In the genomic region with DNA sequence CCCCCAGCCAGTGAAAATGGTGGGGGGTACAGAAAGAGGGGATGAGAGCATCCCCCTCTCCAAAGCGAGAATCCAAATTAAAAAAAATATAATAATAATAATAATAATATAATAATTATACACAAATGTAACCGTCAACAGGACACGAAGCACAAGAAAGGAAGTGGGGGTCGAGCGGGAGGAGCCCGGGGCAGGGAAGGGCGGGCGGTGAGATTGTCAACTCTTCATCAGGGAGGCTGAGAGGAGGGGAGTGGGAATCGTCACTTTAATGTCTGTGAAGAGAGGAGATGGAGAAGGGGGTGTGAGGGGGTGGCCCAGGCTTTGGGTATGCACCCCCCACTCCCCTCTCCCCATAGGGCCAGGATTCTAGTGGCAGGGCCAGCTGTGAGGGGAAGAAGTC, we compare ENCODE assay signal across 13 cellular contexts. TPM values are rescaled to one million over a fixed set of nuclear protein-coding genes. Genes with fewer than 3 reads are reported as not detected.
DNase-seq lines count a peak whose midpoint lies in the region; ATAC-seq and TF ChIP-seq lines count a peak whose summit lies in the region.
"Had no signal": no experiment of that assay in that cellular context is flagged by ENCODE, and none has a peak within 500 bp of the region (broad histone marks: within the 10 kb centered on the region; RNA-seq: fewer than 3 reads in every experiment).

No MANE protein-coding gene starts in this region.

- H3K27ac Mint-ChIP-seq in effector memory CD8-positive, alpha-beta T cell, result peak overlapping the region; percentile 38 to 94

- H3K4me3 Mint-ChIP-seq in effector memory CD8-positive, alpha-beta T cell, result peak overlapping the region in 1 of 2 donors; percentile 17

- H3K9me3 ChIP-seq in left ventricle myocardium inferior (replicated peaks) (no peaks in the 10 kb centered on the region), right cardiac atrium (ENCODE audit: control insufficient read depth, low read length) (no peaks in the 10 kb centered on the region), gastrocnemius medialis (no peaks in the 10 kb centered on the region)

- H3K27ac ChIP-seq in left ventricle myocardium inferior (replicated peaks), result peak overlapping the region; percentile 75
- no peak overlapping the region for H3K27ac ChIP-seq in right cardiac atrium (ENCODE audit: low read length)
- H3K27ac ChIP-seq in gastrocnemius medialis, result peak overlapping the region; percentile 96 to 99 (median 98)

- H3K27me3 ChIP-seq in left ventricle myocardium inferior (ENCODE audit: low read depth), result no peaks in the 10 kb centered on the region
- no peaks in the 10 kb centered on the region for H3K27me3 ChIP-seq in right cardiac atrium (ENCODE audit: control insufficient read depth, insufficient read depth)
- H3K27me3 ChIP-seq in gastrocnemius medialis, result no peaks in the 10 kb centered on the region

- TF ChIP-seq CTCF in left ventricle myocardium inferior (IDR thresholded peaks at IDR 0.05; ENCODE audit: borderline replicate concordance) (no peak), gastrocnemius medialis (IDR thresholded peaks at IDR 0.05 in 4 of 5, conservative IDR thresholded peaks at IDR 0.05 in 1 of 5) (no peak)

- WGBS in right cardiac atrium, result 62% methylated on average over 9 of the region's 9 CpGs

- DNase-seq in left ventricle myocardium inferior, result no peak
- no peak for DNase-seq in right cardiac atrium
- DNase-seq in effector memory CD8-positive, alpha-beta T cell, result no peak
- no peak for DNase-seq in gastrocnemius medialis
- no peak for DNase-seq in COR-L47 (lab: John Stamatoyannopoulos, UW)
- DNase-seq in NK-92 (lab: John Stamatoyannopoulos, UW; ENCODE audit: unreplicated experiment), result no peak
- DNase-seq: DMS79 treated with DMSO at 0.1 percent for 48 hours, GF-D8, NCI-H1092, NCI-H226, NCI-H526 treated with DMSO at 0.1 percent for 48 hours, PC-3 had no signal

- in situ Hi-C loops in gastrocnemius medialis (cut with MboI; ENCODE audit: low sequenced_read_pairs in 4 of 4), result no loop called here

- TF ChIP-seq POLR2A in gastrocnemius medialis (IDR thresholded peaks at IDR 0.05), result no peak

- H3K36me3 Mint-ChIP-seq in effector memory CD8-positive, alpha-beta T cell (ENCODE audit: insufficient read depth), result peaks cover 98% of the 10 kb centered on the region

- H3K4me1 Mint-ChIP-seq in effector memory CD8-positive, alpha-beta T cell (ENCODE audit: low read depth in 2 of 2), result peaks cover 21 to 31% of the 10 kb centered on the region in 2 donors

- intact Hi-C loops in left ventricle myocardium inferior (cut with micrococcal nuclease) (no loop called here), right cardiac atrium (cut with DNase I) (no loop called here), gastrocnemius medialis (cut with DNase I; ENCODE audit: low total_unique reads) (loop anchor here (10.0 kb wide), 1 partner anchor 363 kb away; no protein-coding TSS in a partner anchor)

- H3K27me3 Mint-ChIP-seq in effector memory CD8-positive, alpha-beta T cell, result no peaks in the 10 kb centered on the region

- no peak overlapping the region for H3K4me3 ChIP-seq in left ventricle myocardium inferior
- H3K4me3 ChIP-seq in right cardiac atrium (ENCODE audit: low read length), result no peak overlapping the region
- no peak overlapping the region for H3K4me3 ChIP-seq in gastrocnemius medialis

- no peaks in the 10 kb centered on the region for H3K9me3 Mint-ChIP-seq in effector memory CD8-positive, alpha-beta T cell

- H3K36me3 ChIP-seq in left ventricle myocardium inferior, result peaks cover 67% of the 10 kb centered on the region
- H3K36me3 ChIP-seq in gastrocnemius medialis, result peaks cover 0 to 52% of the 10 kb centered on the region in 2 donors

- ATAC-seq in right cardiac atrium, result no peak
- ATAC-seq in effector memory CD8-positive, alpha-beta T cell (replicated peaks), result no peak
- ATAC-seq in gastrocnemius medialis, result no peak
- ATAC-seq in HG03139 (IDR thresholded peaks at IDR 0.05; ENCODE audit: unreplicated experiment), result no peak
- ATAC-seq: PC-3 had no signal

- H3K4me1 ChIP-seq in left ventricle myocardium inferior (peaks cover 95% of the 10 kb centered on the region), right cardiac atrium (ENCODE audit: control insufficient read depth, insufficient read depth, low read length) (peaks cover 24% of the 10 kb centered on the region), gastrocnemius medialis (peaks cover 54 to 59% of the 10 kb centered on the region in 2 donors)

RNA-seq across cellular contexts. Expression of a gene that starts 33.2 kb away (rescaled TPM):
- total RNA-seq in left ventricle myocardium inferior (96.8 TPM), right cardiac atrium (10 to 100 TPM; 81.5 to 99.2 (median 89.6) TPM), gastrocnemius medialis (100 to 1,000 TPM; 129 to 260 (median 168) TPM)
- polyA plus RNA-seq in right cardiac atrium, result 53.0 TPM
